8 cellular contexts compared by ENCODE assay signal in genomic region chr1:45685308-45686080, GRCh38. TPM values are rescaled to one million over a fixed set of nuclear protein-coding genes. Genes with fewer than 3 reads are reported as not detected.
A peak's percentile ranks its signal among the peaks of the same experiment; 100 is the strongest.
DNase-seq lines count a peak whose midpoint lies in the region; ATAC-seq and TF ChIP-seq lines count a peak whose summit lies in the region.

No MANE protein-coding gene starts in this region.

- no peak for TF ChIP-seq POLR2A in tibial nerve (IDR thresholded peaks at IDR 0.05)

- H3K4me2 ChIP-seq in DND-41 (ENCODE audit: insufficient read depth, low read length): peak overlapping the region; percentile 73

- under 1% methylated on average over 14 of the region's 14 CpGs for WGBS in liver
- WGBS in tibial nerve, 2 donors: 1% methylated on average over 14 of the region's 14 CpGs

- H3K4me1 ChIP-seq in DND-41 (ENCODE audit: insufficient read depth, low read length) (peaks cover 49% of the 10 kb centered on the region), liver (ENCODE audit: control insufficient read depth in 4 of 4, insufficient read depth in 4 of 4, low read length in 3 of 4) (peaks cover 10 to 44% (median 33%) of the 10 kb centered on the region in 4 donors), tibial nerve (peaks cover 4 to 65% (median 15%) of the 10 kb centered on the region in 4 donors)

- in situ Hi-C loops in astrocyte of the spinal cord (cut with HindIII; ENCODE audit: low sequenced_read_pairs): no loop called here

- no peak for TF ChIP-seq CTCF in DND-41 (IDR thresholded peaks at IDR 0.05; ENCODE audit: borderline replicate concordance, extremely low read depth, low read length, poor library complexity, severe bottlenecking)
- no peak for TF ChIP-seq CTCF in LNCaP clone FGC (IDR thresholded peaks at IDR 0.05; ENCODE audit: control insufficient read depth, extremely low read depth, insufficient read depth)
- no peak for TF ChIP-seq CTCF in astrocyte of the spinal cord (IDR thresholded peaks at IDR 0.05; ENCODE audit: low read depth, low read length)
- TF ChIP-seq CTCF in liver (IDR thresholded peaks at IDR 0.05; ENCODE audit: low read depth, low read length, missing input control): no peak
- TF ChIP-seq CTCF in tibial nerve (IDR thresholded peaks at IDR 0.05): no peak

- DNase-seq in DND-41 (no peak), LNCaP clone FGC (ENCODE audit: low read depth) (no peak), astrocyte of the spinal cord (ENCODE audit: low read depth, low spot score) (peak; percentile 39), tibial nerve (ENCODE audit: low spot score in 2 of 2) (peak in 1 of 2 donors; percentile 6), amniotic stem cell (lab: John Stamatoyannopoulos, UW) (no peak)
- DNase-seq in effector CD8-positive, alpha-beta T cell (lab: John Stamatoyannopoulos, UW): no peak

- peaks cover 7% of the 10 kb centered on the region for H3K36me3 ChIP-seq in DND-41 (ENCODE audit: insufficient read depth, low read length)
- no peaks in the 10 kb centered on the region for H3K36me3 ChIP-seq in liver (ENCODE audit: control insufficient read depth in 4 of 4, insufficient read depth in 3 of 4, low read depth in 1 of 4, low read length in 3 of 4)
- no peaks in the 10 kb centered on the region for H3K36me3 ChIP-seq in tibial nerve

- peak overlapping the region; percentile 86 for H2AFZ ChIP-seq in DND-41 (ENCODE audit: low read depth, low read length)

- H4K20me1 ChIP-seq in DND-41 (ENCODE audit: insufficient read depth, low read length): peaks cover 21% of the 10 kb centered on the region; the same call in 1 of the 2 replicates

- H3K9ac ChIP-seq in DND-41 (ENCODE audit: low read depth, low read length): peak overlapping the region; percentile 98
- peak overlapping the region; percentile 86 to 98 for H3K9ac ChIP-seq in liver (ENCODE audit: low read depth in 1 of 2, low read length in 2 of 2)

- H3K79me2 ChIP-seq in DND-41 (ENCODE audit: insufficient read depth, low read length): peaks cover 91% of the 10 kb centered on the region

- ATAC-seq in DND-41 (ENCODE audit: insufficient read depth, low read depth) (no peak), GM21737 (IDR thresholded peaks at IDR 0.05; ENCODE audit: unreplicated experiment) (no peak)

- TF ChIP-seq RAD21 in liver (IDR thresholded peaks at IDR 0.05): no peak

- no peak for TF ChIP-seq EP300 in tibial nerve (IDR thresholded peaks at IDR 0.05)

- H3K9me3 ChIP-seq in DND-41 (ENCODE audit: insufficient read depth, low read length, severe bottlenecking) (no peaks in the 10 kb centered on the region), liver (ENCODE audit: control insufficient read depth in 4 of 4, low read length in 3 of 4) (no peaks in the 10 kb centered on the region), tibial nerve (no peaks in the 10 kb centered on the region)

- H3K27me3 ChIP-seq in DND-41 (ENCODE audit: insufficient read depth, low read length, poor library complexity) (no peaks in the 10 kb centered on the region), liver (ENCODE audit: control insufficient read depth in 4 of 4, insufficient read depth in 4 of 4, low read length in 3 of 4) (no peaks in the 10 kb centered on the region), tibial nerve (no peaks in the 10 kb centered on the region)

- H3K4me3 ChIP-seq in DND-41 (ENCODE audit: low read depth in 1 of 2, low read length in 2 of 2): peak overlapping the region; percentile 66 to 81
- peak overlapping the region; percentile 97 for H3K4me3 ChIP-seq in LNCaP clone FGC (ENCODE audit: low read depth, low read length)
- H3K4me3 ChIP-seq in astrocyte of the spinal cord (ENCODE audit: low read depth, low read length): peak overlapping the region; percentile 95
- peak overlapping the region; percentile 87 to 99 (median 92) for H3K4me3 ChIP-seq in liver (ENCODE audit: low read depth in 1 of 3, low read length in 3 of 3)
- peak overlapping the region; percentile 75 to 94 (median 89) for H3K4me3 ChIP-seq in tibial nerve

- H3K27ac ChIP-seq in DND-41 (ENCODE audit: low read length): peak overlapping the region; percentile 85
- H3K27ac ChIP-seq in liver (ENCODE audit: low read depth in 1 of 2, low read length in 2 of 2): peak overlapping the region; percentile 98 to 99
- peak overlapping the region; percentile 95 to 99 (median 97) for H3K27ac ChIP-seq in tibial nerve

TF ChIP-seq in liver, 16 proteins besides CTCF, POLR2A, EP300 and RAD21:
- no peak for TF ChIP-seq RXRA (IDR thresholded peaks at IDR 0.05)
- no peak for TF ChIP-seq GABPA (IDR thresholded peaks at IDR 0.05 in 1 of 2, conservative IDR thresholded peaks at IDR 0.05 in 1 of 2)
- TF ChIP-seq FOXA1 (IDR thresholded peaks at IDR 0.05): no peak

RNA-seq across cellular contexts. Expression of gene GPBP1L1, which starts 0.8 kb away (rescaled TPM):
- total RNA-seq in liver: 10 to 100 TPM; 66.9 to 86.7 TPM
- 10 to 100 TPM; 24.8 to 40.1 TPM for polyA plus RNA-seq in liver
- total RNA-seq in tibial nerve: 100 to 1,000 TPM; 107 to 148 (median 128) TPM

RNA-seq across cellular contexts. Expression of gene TMEM69, which starts 2.5 kb away (rescaled TPM):
- 10 to 100 TPM in 1 of 2 donors, 1 to 10 TPM in 1; 8.0 to 12.1 TPM for total RNA-seq in liver
- 10 to 100 TPM; 12.0 to 13.0 TPM for polyA plus RNA-seq in liver
- total RNA-seq in tibial nerve: 10 to 100 TPM; 10.2 to 28.6 (median 15.4) TPM
